25 cellular contexts compared by ENCODE assay signal in the genomic region with DNA sequence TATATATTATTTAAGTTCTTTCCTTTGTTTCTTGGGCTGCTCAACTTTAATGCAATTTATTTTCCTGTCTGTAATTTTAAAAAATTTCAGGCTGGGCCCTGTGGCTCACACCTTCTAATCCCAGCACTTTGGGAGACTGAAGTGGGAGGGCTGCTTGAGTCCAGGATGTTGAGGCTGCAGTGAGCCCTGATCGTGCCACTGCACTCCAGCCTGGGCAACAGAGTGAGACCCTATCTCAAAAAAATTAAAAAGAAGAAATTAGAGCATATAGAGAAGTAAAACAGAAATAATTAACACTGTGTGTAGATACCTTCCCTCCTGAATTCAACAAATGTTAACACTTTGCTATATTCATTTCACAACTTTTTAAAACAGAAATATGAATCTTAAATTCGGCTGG.
"Had no signal": no experiment of that assay in that cellular context is flagged by ENCODE, and none has a peak within 500 bp of the region (broad histone marks: within the 10 kb centered on the region; RNA-seq: fewer than 3 reads in every experiment).

No MANE protein-coding gene starts in this region.

- H3K4me3 Mint-ChIP-seq: activated CD4-positive, alpha-beta memory T cell treated with anti-CD3 and anti-CD28 coated beads for 36 hours; activated naive CD4-positive, alpha-beta T cell treated with anti-CD3 and anti-CD28 coated beads, Interleukin-2, amount 10 ng/mL, durations not matched to agents 7 days and 5 days; activated naive CD8-positive, alpha-beta T cell treated with anti-CD3 and anti-CD28 coated beads, Interleukin-2, amount 50 U/mL, for 24 hours; activated T-cell treated with anti-CD3 and anti-CD28 coated beads, Interleukin-2, amount 50 U/mL, for 72 hours; neural crest cell; T-helper 1 cell treated with Interleukin-12 subunit alpha and Interleukin-12 subunit beta and Interleukin-4 antibody, amounts not matched to agents 30 μg/mL and 1 μg/mL, for 36 hours had no signal

- H3K27me3 Mint-ChIP-seq: activated naive CD8-positive, alpha-beta T cell treated with anti-CD3 and anti-CD28 coated beads, Interleukin-2, amount 50 U/mL, for 24 hours had no signal

- ATAC-seq: activated naive CD8-positive, alpha-beta T cell treated with anti-CD3 and anti-CD28 coated beads, Interleukin-2, amount 50 U/mL, for 24 hours; activated T-cell treated with anti-CD3 and anti-CD28 coated beads, Interleukin-2, amount 50 U/mL, for 72 hours; gastroesophageal sphincter; left ventricle myocardium superior; mucosa of descending colon; sciatic nerve had no signal

- H3K4me1 Mint-ChIP-seq: activated naive CD4-positive, alpha-beta T cell treated with anti-CD3 and anti-CD28 coated beads, Interleukin-2, amount 10 ng/mL, durations not matched to agents 7 days and 5 days had no signal

- H3K27ac Mint-ChIP-seq: activated CD4-positive, alpha-beta memory T cell treated with anti-CD3 and anti-CD28 coated beads for 36 hours; activated naive CD4-positive, alpha-beta T cell treated with anti-CD3 and anti-CD28 coated beads, Interleukin-2, amount 10 ng/mL, durations not matched to agents 7 days and 5 days; activated naive CD8-positive, alpha-beta T cell treated with anti-CD3 and anti-CD28 coated beads, Interleukin-2, amount 50 U/mL, for 24 hours; activated T-cell treated with anti-CD3 and anti-CD28 coated beads, Interleukin-2, amount 50 U/mL, for 72 hours; T-helper 1 cell treated with Interleukin-12 subunit alpha and Interleukin-12 subunit beta and Interleukin-4 antibody, amounts not matched to agents 30 μg/mL and 1 μg/mL, for 36 hours had no signal

- H3K9me3 Mint-ChIP-seq: activated CD4-positive, alpha-beta memory T cell treated with anti-CD3 and anti-CD28 coated beads for 36 hours; activated naive CD4-positive, alpha-beta T cell treated with anti-CD3 and anti-CD28 coated beads, Interleukin-2, amount 10 ng/mL, durations not matched to agents 7 days and 5 days; activated naive CD8-positive, alpha-beta T cell treated with anti-CD3 and anti-CD28 coated beads, Interleukin-2, amount 50 U/mL, for 24 hours; activated T-cell treated with anti-CD3 and anti-CD28 coated beads, Interleukin-2, amount 50 U/mL, for 72 hours; neural crest cell; T-helper 1 cell treated with Interleukin-12 subunit alpha and Interleukin-12 subunit beta and Interleukin-4 antibody, amounts not matched to agents 30 μg/mL and 1 μg/mL, for 36 hours had no signal

- H3K36me3 Mint-ChIP-seq: activated CD4-positive, alpha-beta memory T cell treated with anti-CD3 and anti-CD28 coated beads for 36 hours; activated naive CD4-positive, alpha-beta T cell treated with anti-CD3 and anti-CD28 coated beads, Interleukin-2, amount 10 ng/mL, durations not matched to agents 7 days and 5 days had no signal

- DNase-seq: activated CD4-positive, alpha-beta memory T cell treated with anti-CD3 and anti-CD28 coated beads for 36 hours; activated CD4-positive, alpha-beta T cell treated with anti-CD3 and anti-CD28 coated beads for 48 hours; activated effector memory CD4-positive, alpha-beta T cell treated with Interleukin-2 at 50 U/mL for 16 hours; activated naive CD4-positive, alpha-beta T cell treated with anti-CD3 and anti-CD28 coated beads, Interleukin-2, amount 10 ng/mL, durations not matched to agents 7 days and 5 days; activated naive CD8-positive, alpha-beta T cell treated with anti-CD3 and anti-CD28 coated beads, Interleukin-2, amount 50 U/mL, for 24 hours; activated T-cell treated with anti-CD3 and anti-CD28 coated beads, Interleukin-2, amount 50 U/mL, for 72 hours; esophagus squamous epithelium; head of caudate nucleus; hypothalamus; left ventricle myocardium superior; mucosa of descending colon; occipital lobe; posterior cingulate gyrus; small intestine; stimulated activated CD4-positive, alpha-beta T cell treated with anti-CD3 and anti-CD28 coated beads, Interleukin-15, amount 100 ng/mL, for 24 hours; stimulated activated naive CD4-positive, alpha-beta T cell; T1000; testis; trophoblast cell; uterus had no signal

- H3K4me3 ChIP-seq: coronary artery, esophagus squamous epithelium, gastroesophageal sphincter, mucosa of descending colon, testis, uterus had no signal

- H3K27me3 ChIP-seq: esophagus squamous epithelium, gastroesophageal sphincter, testis, uterus had no signal

- H3K9me3 ChIP-seq: esophagus squamous epithelium, gastroesophageal sphincter, mucosa of descending colon, testis, uterus had no signal

- H3K36me3 ChIP-seq: esophagus squamous epithelium, gastroesophageal sphincter, uterus had no signal

- H3K27ac ChIP-seq: coronary artery, esophagus squamous epithelium, gastroesophageal sphincter, testis, uterus had no signal
